Comparison of ENCODE assay signal across 13 cellular contexts in the genomic region with DNA sequence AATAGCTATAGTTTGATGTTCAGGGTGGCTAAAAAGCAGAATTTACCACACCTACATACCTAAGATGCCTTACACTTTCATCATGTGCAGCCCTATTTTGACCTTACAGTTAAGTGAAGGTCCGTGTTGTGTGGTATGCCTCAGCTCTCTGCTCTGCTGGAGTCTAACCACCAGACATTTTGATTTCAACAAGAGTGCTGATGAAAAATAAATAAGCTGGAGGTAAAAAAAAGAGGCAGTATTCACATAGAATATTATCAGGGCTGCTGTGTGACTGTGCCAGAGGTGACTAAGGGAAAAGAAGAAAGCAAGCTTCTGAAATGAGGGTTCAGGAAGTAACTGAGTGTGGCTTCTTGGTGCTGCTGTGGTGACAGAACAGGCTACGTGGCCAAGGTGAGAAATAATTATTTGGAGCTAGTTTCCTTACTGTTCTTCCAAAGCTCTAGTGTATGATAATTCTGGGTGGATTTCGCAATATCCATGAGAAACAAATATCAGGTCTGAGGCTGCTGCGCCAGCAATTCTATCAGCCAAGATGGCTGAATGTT.
DNase-seq lines count a peak whose midpoint lies in the region; ATAC-seq, FAIRE-seq and TF ChIP-seq lines count a peak whose summit lies in the region.
"Had no signal": no experiment of that assay in that cellular context is flagged by ENCODE, and none has a peak within 500 bp of the region (broad histone marks: within the 10 kb centered on the region; RNA-seq: fewer than 3 reads in every experiment).

No MANE protein-coding gene starts in this region.

- H3K27ac ChIP-seq in A549 (peak overlapping the region; percentile 46 to 68; a peak in 5 of 6 replicates), IMR-90 (ENCODE audit: insufficient read depth, low read length) (peak overlapping the region; percentile 28; the same call in 1 of the 2 replicates), mesenchymal stem cell (ENCODE audit: low read length, poor library complexity, severe bottlenecking) (peak overlapping the region; percentile 47)
- H3K27ac ChIP-seq: KMS-11, ovary, suprapubic skin had no signal

- BruUV-seq in IMR-90 (replicated peaks; lab: Mats Ljungman, UMichigan) = no TSS peak

- H3K18ac ChIP-seq in IMR-90 (ENCODE audit: low read depth, low read length) (no peak overlapping the region), mesenchymal stem cell (ENCODE audit: low read depth in 1 of 2, low read length in 2 of 2) (no peak overlapping the region)

- no peak overlapping the region for H2AK5ac ChIP-seq in IMR-90 (ENCODE audit: low read depth, low read length)
- no peak overlapping the region for H2AK5ac ChIP-seq in mesenchymal stem cell (ENCODE audit: low read length, severe bottlenecking)

- H3K9me1 ChIP-seq in IMR-90 (ENCODE audit: insufficient read depth, low read length) = no peaks in the 10 kb centered on the region

- no peak overlapping the region for H3K14ac ChIP-seq in IMR-90 (replicated peaks; ENCODE audit: low read depth, low read length)
- no peak overlapping the region for H3K14ac ChIP-seq in mesenchymal stem cell (ENCODE audit: low read length in 2 of 2)

- no peak overlapping the region; the same call in 1 of the 2 replicates for H4K5ac ChIP-seq in IMR-90 (ENCODE audit: low read depth, low read length)

- H2AFZ ChIP-seq in IMR-90 (replicated peaks; ENCODE audit: low read length, poor library complexity) = no peak overlapping the region
- no peak overlapping the region for H2AFZ ChIP-seq in mesenchymal stem cell (ENCODE audit: low read depth, low read length)

- ATAC-seq in A549 (peak; percentile 66 to 78; a peak in 5 of 6 replicates), IMR-90 (ENCODE audit: low read depth) (peak; percentile 92), HG03565 (IDR thresholded peaks at IDR 0.05; ENCODE audit: unreplicated experiment) (no peak), HG02571 (IDR thresholded peaks at IDR 0.05; ENCODE audit: unreplicated experiment) (no peak), GM19023 (IDR thresholded peaks at IDR 0.05; ENCODE audit: unreplicated experiment) (no peak)

- H3K36me3 ChIP-seq in IMR-90 (ENCODE audit: control insufficient read depth, insufficient read depth, low read length) (no peaks in the 10 kb centered on the region), bronchial epithelial cell (ENCODE audit: control insufficient read depth, insufficient read depth, low read length) (no peaks in the 10 kb centered on the region), mesenchymal stem cell (ENCODE audit: control insufficient read depth in 1 of 2, insufficient read depth in 2 of 2, low read depth in 1 of 2, low read length in 2 of 2) (no peaks in the 10 kb centered on the region)
- H3K36me3 ChIP-seq: ovary, suprapubic skin had no signal

- in situ Hi-C loops in IMR-90 (cut with MboI; ENCODE audit: low sequenced_read_pairs) = no loop called here

- DNase-seq in A549 (ENCODE audit: low read depth in 1 of 2, low spot score in 1 of 2) (peak in 1 of 2 experiments; percentile 57), IMR-90 (peak; percentile 68), bronchial epithelial cell (ENCODE audit: low read depth) (peak; percentile 52), mesenchymal stem cell (peak; percentile 21), RPMI8226 (no peak)
- DNase-seq: GDM1, NCI-H2171, ovary had no signal

- no peak for TF ChIP-seq EP300 in A549 (IDR thresholded peaks at IDR 0.05)

- H3K4me1 ChIP-seq in A549 (peaks cover 9% of the 10 kb centered on the region; the same call in 2 of the 3 replicates), IMR-90 (ENCODE audit: control insufficient read depth, insufficient read depth, low read length) (peaks cover 1% of the 10 kb centered on the region; the same call in 1 of the 2 replicates), mesenchymal stem cell (ENCODE audit: control insufficient read depth, insufficient read depth, low read depth, low read length) (no peaks in the 10 kb centered on the region)

- no peak overlapping the region for H3K4ac ChIP-seq in IMR-90 (ENCODE audit: low read depth, low read length)
- H3K4ac ChIP-seq in mesenchymal stem cell (ENCODE audit: low read depth in 1 of 2, low read length in 2 of 2) = no peak overlapping the region

- CTCF ChIA-PET in A549 (lab: Yijun Ruan, JAX) (interaction anchor here (0.7 to 1.6 kb wide), 4 partner anchors 40 to 104 kb away, joined by 3 to 4 read pairs (median 3); no protein-coding TSS in a partner anchor), IMR-90 (lab: Yijun Ruan, JAX) (interaction anchor here (0.8 to 1.0 kb wide), 3 partner anchors 11 to 272 kb away, joined by 3 read pairs; no protein-coding TSS in a partner anchor)

- no peak overlapping the region for H3K56ac ChIP-seq in IMR-90 (ENCODE audit: extremely low read depth, insufficient read depth, low read length)

- H3K9ac ChIP-seq in IMR-90 (ENCODE audit: low read depth, low read length) (no peak overlapping the region), mesenchymal stem cell (ENCODE audit: low read length) (peak overlapping the region; percentile 28)
- H3K9ac ChIP-seq: KMS-11 had no signal

- H4K20me1 ChIP-seq in IMR-90 (ENCODE audit: insufficient read depth, low read length) = no peaks in the 10 kb centered on the region

- intact Hi-C loops in IMR-90 (cut with micrococcal nuclease) = no loop called here

- no peak overlapping the region for H2AK9ac ChIP-seq in IMR-90 (replicated peaks; ENCODE audit: low read depth, low read length, poor library complexity)

- no peaks in the 10 kb centered on the region for H3K9me3 ChIP-seq in A549
- H3K9me3 ChIP-seq in IMR-90 (ENCODE audit: control insufficient read depth, insufficient read depth, low read length) = no peaks in the 10 kb centered on the region
- H3K9me3 ChIP-seq in mesenchymal stem cell (ENCODE audit: control insufficient read depth, low read length) = no peaks in the 10 kb centered on the region
- H3K9me3 ChIP-seq: ovary, suprapubic skin had no signal

- 37% methylated on average over 4 of the region's 4 CpGs for WGBS in A549 (ENCODE audit: missing lambda C conversion rate)
- 80% methylated on average over 1 of the region's 4 CpGs; no CpG with 5 or more reads in 1 of the 2 experiments for WGBS in IMR-90 (ENCODE audit: extremely low coverage in 2 of 2, insufficient read length in 1 of 2), 2 experiments
- 78% methylated on average over 4 of the region's 4 CpGs for WGBS in mesenchymal stem cell

- H3K4me3 ChIP-seq in A549 (no peak overlapping the region), IMR-90 (ENCODE audit: insufficient read depth, low read depth, low read length) (no peak overlapping the region), bronchial epithelial cell (ENCODE audit: low read depth, low read length) (no peak overlapping the region), mesenchymal stem cell (ENCODE audit: insufficient read depth in 1 of 2, low read depth in 1 of 2, low read length in 2 of 2) (no peak overlapping the region)
- H3K4me3 ChIP-seq: ovary, suprapubic skin had no signal

- H2BK5ac ChIP-seq in IMR-90 (ENCODE audit: low read depth, low read length, poor library complexity, severe bottlenecking) (peak overlapping the region; percentile 25), mesenchymal stem cell (ENCODE audit: low read depth, low read length, poor library complexity, severe bottlenecking) (no peak overlapping the region)

- H3K79me1 ChIP-seq in IMR-90 (ENCODE audit: low read depth in 1 of 2, low read length in 2 of 2) = no peaks in the 10 kb centered on the region
- H3K79me1 ChIP-seq in mesenchymal stem cell (replicated peaks; ENCODE audit: low read length, poor library complexity, severe bottlenecking) = no peaks in the 10 kb centered on the region

- POLR2A ChIA-PET in A549 (lab: Yijun Ruan, JAX) (no interaction called here), IMR-90 (lab: Charles Lee; ENCODE audit: unreplicated experiment) (no interaction called here)

- TF ChIP-seq CTCF in A549 (IDR thresholded peaks at IDR 0.05) = no peak
- TF ChIP-seq CTCF in IMR-90 (conservative IDR thresholded peaks at IDR 0.05; ENCODE audit: low read depth, low read length) = no peak
- no peak for TF ChIP-seq CTCF in bronchial epithelial cell (IDR thresholded peaks at IDR 0.05; ENCODE audit: insufficient read depth, low read length, severe bottlenecking)

- TF ChIP-seq RAD21 in A549 (conservative IDR thresholded peaks at IDR 0.05 in 1 of 2, IDR thresholded peaks at IDR 0.05 in 1 of 2) (no peak), IMR-90 (IDR thresholded peaks at IDR 0.05; ENCODE audit: low read length) (no peak)

- dilution Hi-C loops in IMR-90 (cut with HindIII; ENCODE audit: low sequenced_read_pairs, unreplicated experiment) = no loop called here

- H4K8ac ChIP-seq in IMR-90 (ENCODE audit: low read depth in 2 of 2, low read length in 2 of 2) (peak overlapping the region in 1 of 2 experiments; percentile 65; a peak in 3 of 4 replicates), mesenchymal stem cell (ENCODE audit: low read length) (no peak overlapping the region)

- FAIRE-seq in A549 (lab: Jason Lieb, UNC) (no peak), bronchial epithelial cell (lab: Jason Lieb, UNC) (no peak)

- H3K23ac ChIP-seq in IMR-90 (ENCODE audit: low read depth, low read length) (no peak overlapping the region), mesenchymal stem cell (ENCODE audit: low read length in 2 of 2) (no peak overlapping the region)

- no peak overlapping the region for H2BK12ac ChIP-seq in mesenchymal stem cell (ENCODE audit: low read length in 2 of 2)

- H2BK120ac ChIP-seq in IMR-90 (ENCODE audit: low read depth, low read length) = no peak overlapping the region
- H2BK120ac ChIP-seq in mesenchymal stem cell (ENCODE audit: low read depth, low read length) = no peak overlapping the region

- no peaks in the 10 kb centered on the region for H3K27me3 ChIP-seq in IMR-90 (ENCODE audit: control insufficient read depth, insufficient read depth, low read length)
- H3K27me3 ChIP-seq in bronchial epithelial cell (ENCODE audit: control insufficient read depth, insufficient read depth, low read length) = no peaks in the 10 kb centered on the region
- no peaks in the 10 kb centered on the region for H3K27me3 ChIP-seq in mesenchymal stem cell (ENCODE audit: control insufficient read depth in 1 of 2, insufficient read depth in 1 of 2, low read length in 2 of 2)
- H3K27me3 ChIP-seq: ovary, suprapubic skin had no signal

- peak overlapping the region; percentile 59 for H3K4me2 ChIP-seq in A549
- H3K4me2 ChIP-seq in IMR-90 (ENCODE audit: low read depth, low read length) = peak overlapping the region; percentile 39
- no peak overlapping the region for H3K4me2 ChIP-seq in mesenchymal stem cell (ENCODE audit: low read length, poor library complexity, severe bottlenecking)
- H3K4me2 ChIP-seq: KMS-11 had no signal

- H4K91ac ChIP-seq in IMR-90 (ENCODE audit: insufficient read depth, low read depth, low read length) = no peak overlapping the region
- no peak overlapping the region for H4K91ac ChIP-seq in mesenchymal stem cell (ENCODE audit: low read length)

- H2BK15ac ChIP-seq in IMR-90 (ENCODE audit: low read depth, low read length) (no peak overlapping the region), mesenchymal stem cell (ENCODE audit: low read depth, poor library complexity, severe bottlenecking) (no peak overlapping the region)

- TF ChIP-seq POLR2A in A549 (IDR thresholded peaks at IDR 0.05; ENCODE audit: low read length) (no peak), IMR-90 (IDR thresholded peaks at IDR 0.05; ENCODE audit: low read depth, low read length) (no peak)

- H2BK20ac ChIP-seq in IMR-90 (ENCODE audit: low read depth, low read length) = no peak overlapping the region

TF ChIP-seq in IMR-90, 13 proteins besides CTCF, POLR2A, EP300 and RAD21 (continues in another document):
- TF ChIP-seq BHLHE40 (IDR thresholded peaks at IDR 0.05; ENCODE audit: low read depth, low read length) = peak; percentile 30; the same call in 1 of the 2 replicates

Comparison
In these comparisons a context has a peak if more than half of its experiments do, and no peak if none do; other contexts are left out.
1. ATAC-seq: peak in A549 (2 of 2) and IMR-90 (single experiment); none in HG03565 (single experiment), HG02571 (single experiment) and GM19023 (single experiment).
2. Peak in every context shown above with its lines, with median percentiles within 50 percentile points of each other: H3K27ac ChIP-seq.